ENCODE assay signal across 8 cellular contexts in the genomic region with DNA sequence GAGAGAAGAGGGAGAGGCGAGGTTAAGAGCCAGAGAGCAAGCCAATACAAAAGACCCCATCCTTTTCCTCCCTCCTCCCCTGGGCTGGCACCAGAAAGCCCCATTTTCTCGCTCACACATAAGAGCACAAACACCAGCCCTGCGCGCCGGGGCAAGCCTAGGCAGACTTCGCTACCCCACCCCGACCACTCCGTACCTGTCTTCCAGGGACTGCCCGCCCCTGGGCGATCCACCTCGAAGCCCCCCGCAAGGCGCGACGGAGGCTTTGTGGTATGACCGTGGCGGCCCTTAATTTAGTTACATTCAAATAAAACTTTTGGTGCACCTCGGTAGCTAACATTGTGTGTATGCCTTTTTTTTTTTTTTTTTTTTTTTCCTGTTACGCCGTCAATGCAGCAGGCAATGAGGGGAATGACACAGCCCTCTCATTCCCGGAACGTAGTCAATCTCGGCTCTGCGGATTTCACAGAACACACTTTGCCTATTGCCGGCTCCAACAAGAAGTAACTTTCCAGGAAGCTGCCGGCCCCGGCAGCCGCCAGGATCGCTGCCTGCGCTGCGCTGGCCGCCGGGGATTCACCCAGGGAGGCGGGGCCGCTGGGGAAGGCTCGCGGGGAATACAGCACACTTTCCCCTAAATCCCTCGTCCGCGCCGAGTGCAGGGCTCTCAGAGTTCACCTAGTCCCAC. TPM values are rescaled to one million over a fixed set of nuclear protein-coding genes. Genes with fewer than 3 reads are reported as not detected.
A peak's percentile ranks its signal among the peaks of the same experiment; 100 is the strongest.
DNase-seq lines count a peak whose midpoint lies in the region; ATAC-seq and TF ChIP-seq lines count a peak whose summit lies in the region.

No MANE protein-coding gene starts in this region.

- H3K9ac ChIP-seq in neural cell (ENCODE audit: low read length), result no peak overlapping the region

- CTCF ChIA-PET in activated naive CD4-positive, alpha-beta T cell treated with anti-CD3 and anti-CD28 coated beads for 36 hours (lab: Charles Lee), result interaction anchor here (0.6 to 5.5 kb wide), 21 partner anchors 11 to 1304 kb away, joined by 3 to 245 read pairs (median 4); a partner anchor contains a TSS

- H3K4me1 Mint-ChIP-seq in activated naive CD4-positive, alpha-beta T cell treated with anti-CD3 and anti-CD28 coated beads for 36 hours (ENCODE audit: low read depth), result peaks cover 35% of the 10 kb centered on the region

- H3K4me1 ChIP-seq in transverse colon, result peaks cover 0 to 40% (median 39%) of the 10 kb centered on the region in 4 donors

- H3K4me3 Mint-ChIP-seq in activated naive CD4-positive, alpha-beta T cell treated with anti-CD3 and anti-CD28 coated beads for 36 hours, result peak overlapping the region; percentile 86

- peak; percentile 31 for TF ChIP-seq POLR2A in transverse colon (IDR thresholded peaks at IDR 0.05)

- no peak for TF ChIP-seq RAD21 in neural cell (conservative IDR thresholded peaks at IDR 0.05)

- peak overlapping the region; percentile 97 for H3K27ac Mint-ChIP-seq in activated naive CD4-positive, alpha-beta T cell treated with anti-CD3 and anti-CD28 coated beads for 36 hours

- in situ Hi-C loops in transverse colon (cut with MboI; ENCODE audit: low pct_ligation_motif_present in 1 of 4, low pct_unique_long_range_greater_than_20kb in 1 of 4, low sequenced_read_pairs in 3 of 4), result loop anchor here (5.0 to 25.0 kb wide), 9 partner anchors 425 to 1417 kb away; a partner anchor contains a TSS

- peak overlapping the region; percentile 37 for H3K4me2 ChIP-seq in neural cell (ENCODE audit: low read length)

- no peaks in the 10 kb centered on the region for H3K27me3 Mint-ChIP-seq in activated naive CD4-positive, alpha-beta T cell treated with anti-CD3 and anti-CD28 coated beads for 36 hours (ENCODE audit: low read depth)

- H3K9me3 ChIP-seq in neural cell (ENCODE audit: low read length), result no peaks in the 10 kb centered on the region
- H3K9me3 ChIP-seq in transverse colon, result no peaks in the 10 kb centered on the region

- H3K36me3 Mint-ChIP-seq in activated naive CD4-positive, alpha-beta T cell treated with anti-CD3 and anti-CD28 coated beads for 36 hours (ENCODE audit: low read depth), result peaks cover 38% of the 10 kb centered on the region

- TF ChIP-seq CTCF in neural cell (IDR thresholded peaks at IDR 0.05; ENCODE audit: poor library complexity, severe bottlenecking) (no peak), transverse colon (IDR thresholded peaks at IDR 0.05) (peak in 2 of 5 experiments; percentile 17 to 34)

- peaks cover 12% of the 10 kb centered on the region for H3K79me2 ChIP-seq in neural cell (replicated peaks; ENCODE audit: insufficient read depth, low read length)

- H3F3A ChIP-seq in neural cell (ENCODE audit: insufficient read depth, low read length, poor library complexity, severe bottlenecking), result no peaks in the 10 kb centered on the region

- no peaks in the 10 kb centered on the region for H3K36me3 ChIP-seq in neural cell (ENCODE audit: insufficient read depth, low read length)
- peaks cover 0 to 7% (median 2%) of the 10 kb centered on the region in 4 donors for H3K36me3 ChIP-seq in transverse colon

- no peak for TF ChIP-seq EP300 in neural cell (conservative IDR thresholded peaks at IDR 0.05; ENCODE audit: poor library complexity, severe bottlenecking)
- TF ChIP-seq EP300 in transverse colon (IDR thresholded peaks at IDR 0.05; ENCODE audit: low read depth), result peak; percentile 85

- H3K27ac ChIP-seq in neural cell (ENCODE audit: low read length), result no peak overlapping the region
- peak overlapping the region; percentile 91 to 99 (median 98) for H3K27ac ChIP-seq in transverse colon

- no peaks in the 10 kb centered on the region for H4K20me1 ChIP-seq in neural cell (ENCODE audit: insufficient read depth)

- DNase-seq in ELF-1 (ENCODE audit: low read depth, low spot score) (peak; percentile 79), NCI-H2171 treated with DMSO at 0.1 percent for 48 hours (lab: John Stamatoyannopoulos, UW) (peak; percentile 33), foreskin melanocyte (peak; percentile 56), transverse colon (peak; percentile 77)
- peak; percentile 83 for DNase-seq in activated naive CD4-positive, alpha-beta T cell treated with anti-CD3 and anti-CD28 coated beads for 36 hours

- H3K9me3 Mint-ChIP-seq in activated naive CD4-positive, alpha-beta T cell treated with anti-CD3 and anti-CD28 coated beads for 36 hours, result no peaks in the 10 kb centered on the region

- intact Hi-C loops in activated naive CD4-positive, alpha-beta T cell treated with anti-CD3 and anti-CD28 coated beads for 36 hours (cut with micrococcal nuclease), result loop anchor here (1.0 to 2.0 kb wide), 5 partner anchors 433 to 1177 kb away; no protein-coding TSS in a partner anchor
- intact Hi-C loops in transverse colon (cut with DNase I; ENCODE audit: low total_unique reads), result no loop called here

- no peaks in the 10 kb centered on the region for H3K9me2 ChIP-seq in neural cell (ENCODE audit: insufficient read depth, low read length)

- H2AFZ ChIP-seq in neural cell (ENCODE audit: low read depth, low read length), result no peak overlapping the region

- H3K4me3 ChIP-seq in neural cell (ENCODE audit: low read length) (peak overlapping the region; percentile 67), transverse colon (peak overlapping the region; percentile 31 to 71 (median 51))

- WGBS in transverse colon (ENCODE audit: low coverage in 1 of 2), 2 donors, result 0 to 2% methylated on average over 2 to 41 of the region's 41 CpGs

- H3K27me3 ChIP-seq in neural cell (ENCODE audit: insufficient read depth, low read depth, low read length) (peaks cover 51% of the 10 kb centered on the region), transverse colon (no peaks in the 10 kb centered on the region)

- ATAC-seq in GM21723 (IDR thresholded peaks at IDR 0.05; ENCODE audit: unreplicated experiment) (no peak), HG03378 (IDR thresholded peaks at IDR 0.05; ENCODE audit: unreplicated experiment) (no peak)

TF ChIP-seq in neural cell, 6 proteins besides CTCF, POLR2A, EP300 and RAD21:
- no peak for TF ChIP-seq MXI1 (conservative IDR thresholded peaks at IDR 0.05; ENCODE audit: poor library complexity, severe bottlenecking)
- TF ChIP-seq EZH2 (IDR thresholded peaks at IDR 0.05; ENCODE audit: borderline replicate concordance, insufficient read depth, low read length, poor library complexity, severe bottlenecking), result peak; percentile 72
TF ChIP-seq in neural cell: peak in this region for 1.

RNA-seq across cellular contexts. Expression of a gene that starts 7.7 kb away (rescaled TPM):
- total RNA-seq in activated naive CD4-positive, alpha-beta T cell treated with anti-CD3 and anti-CD28 coated beads for 36 hours, result 100 to 1,000 TPM in 1 of 2 experiments, 10 to 100 TPM in 1; 98.9 to 101 TPM
- polyA plus RNA-seq in neural cell, result 4.3 and 5.2 TPM in 2 replicates
- polyA minus RNA-seq in neural cell, result 4.1 and 6.1 TPM in 2 replicates
- total RNA-seq in transverse colon, result 10 to 100 TPM; 18.7 to 65.5 (median 32.5) TPM

RNA-seq across cellular contexts. Expression of a gene that starts 35.2 kb away (rescaled TPM):
- not detected for total RNA-seq in activated naive CD4-positive, alpha-beta T cell treated with anti-CD3 and anti-CD28 coated beads for 36 hours
- not detected in 2 replicates for polyA plus RNA-seq in neural cell
- polyA minus RNA-seq in neural cell, result not detected in 2 replicates
- total RNA-seq in transverse colon, result not detected

Comparison
In these comparisons a context has a peak if more than half of its experiments do, and no peak if none do; other contexts are left out.
1. DNase-seq: peak in every context shown above with its lines; median percentile 83 in activated naive CD4-positive, alpha-beta T cell treated with anti-CD3 and anti-CD28 coated beads for 36 hours; 79 in ELF-1; 77 in transverse colon; 56 in foreskin melanocyte; 33 in NCI-H2171 treated with DMSO at 0.1 percent for 48 hours.